Comparison of ENCODE assay signal across 26 cellular contexts in the genomic region with DNA sequence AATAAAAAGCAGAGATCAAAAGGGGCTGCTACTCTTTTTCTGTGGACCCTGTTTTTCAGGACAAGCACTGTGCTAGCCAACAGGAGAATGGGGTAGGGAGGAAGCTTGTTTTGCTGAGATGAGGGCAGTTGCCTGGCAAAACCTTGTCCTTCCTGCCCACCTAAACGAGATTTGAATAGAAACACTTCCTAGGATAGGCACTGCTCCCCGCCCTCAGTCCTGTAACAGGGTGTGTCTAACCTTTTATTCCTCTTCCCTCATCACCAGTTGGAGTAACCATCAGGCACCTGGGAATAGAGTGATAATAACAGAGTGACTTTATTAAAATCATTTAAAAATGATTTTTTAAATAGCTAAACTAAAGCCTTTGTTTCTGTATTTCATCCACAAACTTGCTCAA.
"Had no signal": no experiment of that assay in that cellular context is flagged by ENCODE, and none has a peak within 500 bp of the region (broad histone marks: within the 10 kb centered on the region; RNA-seq: fewer than 3 reads in every experiment).

No MANE protein-coding gene starts in this region.

- H3K4me3 ChIP-seq: adrenal gland, body of pancreas, breast epithelium, Peyer's patch, SJSA1 had no signal

- H3K9ac ChIP-seq: KMS-11, SK-N-SH had no signal

- FAIRE-seq: astrocyte, TTC549 had no signal

- H3K36me3 ChIP-seq: adrenal gland, breast epithelium, Peyer's patch, SJSA1 had no signal

- ATAC-seq: activated CD8-positive, alpha-beta T cell treated with anti-CD3 and anti-CD28 coated beads for 36 hours; activated T-cell treated with anti-CD3 and anti-CD28 coated beads, Interleukin-2, amount 50 U/mL, for 72 hours; activated T-helper 17 cell treated with anti-CD3 and anti-CD28 coated beads, Interleukin-2, amount 50 U/mL, for 72 hours; body of pancreas had no signal

- H3K4me1 ChIP-seq: adrenal gland, body of pancreas, breast epithelium, Peyer's patch, SJSA1 had no signal

- H3K9me3 ChIP-seq: adrenal gland, body of pancreas, breast epithelium, Peyer's patch, SJSA1, SK-N-SH had no signal

- H3K27ac ChIP-seq: adrenal gland, body of pancreas, breast epithelium, KMS-11, Peyer's patch, SJSA1 had no signal

- H3K4me2 ChIP-seq: KMS-11, SK-N-SH had no signal

- DNase-seq: activated CD4-positive, alpha-beta T cell treated with anti-CD3 and anti-CD28 coated beads, Interleukin-2, amount 10 ng/mL, durations not matched to agents 24 days and 14 days; activated CD4-positive, alpha-beta T cell treated with anti-CD3 and anti-CD28 coated beads, Interleukin-2, amount 50 U/mL, for 4 hours; activated CD8-positive, alpha-beta T cell treated with anti-CD3 and anti-CD28 coated beads for 36 hours; activated effector memory CD4-positive, alpha-beta T cell treated with anti-CD3 and anti-CD28 coated beads, Interleukin-2, amount 50 U/mL, for 16 hours; activated naive CD4-positive, alpha-beta T cell treated with Interleukin-2 at 50 U/mL for 16 hours; activated T-cell treated with anti-CD3 and anti-CD28 coated beads, Interleukin-2, amount 50 U/mL, for 1 hour; activated T-cell treated with anti-CD3 and anti-CD28 coated beads, Interleukin-2, amount 50 U/mL, for 72 hours; adrenal gland; body of pancreas; NCI-H1092 treated with DMSO at 0.1 percent for 48 hours; NCI-H1417 treated with DMSO at 0.1 percent for 48 hours; NCI-H2029; NCI-H2107; NCI-H2171; NCI-H510A; NCI-H526; Peyer's patch; RPMI8226; SHP77 treated with DMSO at 0.1 percent for 48 hours; SK-N-SH had no signal

- H3K27me3 ChIP-seq: adrenal gland, body of pancreas, breast epithelium, Peyer's patch, SJSA1 had no signal
